ENCODE assay signal across 19 cellular contexts in genomic region chr18:48066225-48066652, GRCh38.
"Had no signal": no experiment of that assay in that cellular context is flagged by ENCODE, and none has a peak within 500 bp of the region (broad histone marks: within the 10 kb centered on the region; RNA-seq: fewer than 3 reads in every experiment).

No MANE protein-coding gene starts in this region.

- H3K4me3 ChIP-seq: tibial artery had no signal

- H3K9me3 ChIP-seq: tibial artery had no signal

- ATAC-seq: activated CD8-positive, alpha-beta memory T cell treated with anti-CD3 and anti-CD28 coated beads, Interleukin-2, amount 10 ng/mL, durations not matched to agents 7 days and 5 days; activated CD8-positive, alpha-beta T cell treated with anti-CD3 and anti-CD28 coated beads for 36 hours; left cardiac atrium; sciatic nerve had no signal

- H3K27me3 ChIP-seq: brain microvascular endothelial cell, tibial artery had no signal

- H3K36me3 ChIP-seq: brain microvascular endothelial cell, tibial artery, WERI-Rb-1 had no signal

- H3K27ac ChIP-seq: brain microvascular endothelial cell, tibial artery, WERI-Rb-1 had no signal

- DNase-seq: activated CD4-positive, alpha-beta T cell treated with anti-CD3 and anti-CD28 coated beads, Interleukin-2, amount 10 ng/mL, durations not matched to agents 7 days and 5 days; activated CD4-positive, CD25-positive, alpha-beta regulatory T cell treated with anti-CD3 and anti-CD28 coated beads, Interleukin-2, amount 50 U/mL, for 72 hours; activated CD8-positive, alpha-beta memory T cell treated with anti-CD3 and anti-CD28 coated beads, Interleukin-2, amount 10 ng/mL, durations not matched to agents 7 days and 5 days; activated CD8-positive, alpha-beta T cell treated with anti-CD3 and anti-CD28 coated beads for 36 hours; activated naive CD4-positive, alpha-beta T cell treated with anti-CD3 and anti-CD28 coated beads, Interleukin-2, amount 10 ng/mL, durations not matched to agents 7 days and 5 days; activated T-cell treated with anti-CD3 and anti-CD28 coated beads for 4 hours; brain microvascular endothelial cell; dermis blood vessel endothelial cell; effector CD8-positive, alpha-beta T cell; erythroblast; foreskin melanocyte; left cardiac atrium; occipital lobe; stimulated activated CD4-positive, alpha-beta T cell treated with anti-CD3 and anti-CD28 coated beads, Interleukin-4, amount 100 ng/mL, for 1 hour; stimulated activated naive CD4-positive, alpha-beta T cell; T-helper 1 cell; WERI-Rb-1 had no signal
